In genomic region chr3:195542691-195543641, GRCh38 we compare ENCODE assay signal across 8 cellular contexts. TPM values are rescaled to one million over a fixed set of nuclear protein-coding genes. Genes with fewer than 3 reads are reported as not detected.
DNase-seq lines count a peak whose midpoint lies in the region; ATAC-seq and TF ChIP-seq lines count a peak whose summit lies in the region.

TSS of gene PPP1R2 (minus strand) at chr3:195543325. CDS start at chr3:195543025, 300 bp downstream.

- H3K4me1 ChIP-seq in osteoblast (ENCODE audit: insufficient read depth, low read length), result peaks cover 34% of the 10 kb centered on the region
- H3K4me1 ChIP-seq in testis, result peaks cover 20% of the 10 kb centered on the region

- H3K4me2 ChIP-seq in osteoblast (ENCODE audit: insufficient read depth, low read length), result peak within 1 kb of the TSS; percentile 91

- H3K36me3 ChIP-seq in GM06990 (ENCODE audit: control insufficient read depth, insufficient read depth, low read length) (no peaks in the 10 kb centered on the region), osteoblast (ENCODE audit: insufficient read depth, low read length) (no peaks in the 10 kb centered on the region), testis (ENCODE audit: low read depth, missing control alignments) (no peaks in the 10 kb centered on the region)

- H3K79me2 ChIP-seq in osteoblast (ENCODE audit: insufficient read depth, low read length), result peaks cover 49% of the 10 kb centered on the region

- TF ChIP-seq CTCF in GM06990 (IDR thresholded peaks at IDR 0.05; ENCODE audit: insufficient read depth, low read length, poor library complexity, severe bottlenecking), result no peak
- no peak for TF ChIP-seq CTCF in osteoblast (IDR thresholded peaks at IDR 0.05; ENCODE audit: extremely low read depth, low read depth, low read length)
- no peak for TF ChIP-seq CTCF in testis (IDR thresholded peaks at IDR 0.05)

- WGBS in testis, 2 donors, result 0% methylated on average over 20 to 85 of the region's 105 CpGs

- H3K27me3 ChIP-seq in GM06990 (replicated peaks; ENCODE audit: control insufficient read depth, insufficient read depth, low read length) (no peaks in the 10 kb centered on the region), osteoblast (ENCODE audit: insufficient read depth, low read length) (no peaks in the 10 kb centered on the region), testis (no peaks in the 10 kb centered on the region)

- H3K27ac Mint-ChIP-seq in activated naive CD4-positive, alpha-beta T cell treated with anti-CD3 and anti-CD28 coated beads, Interleukin-2, amount 50 U/mL, for 72 hours, result peak within 1 kb of the TSS; percentile 89 to 98

- H4K20me1 ChIP-seq in osteoblast (ENCODE audit: insufficient read depth, low read length), result peaks cover 40% of the 10 kb centered on the region

- TF ChIP-seq POLR2A in testis (IDR thresholded peaks at IDR 0.05), result peak; percentile 81

- ATAC-seq in HG02571 (IDR thresholded peaks at IDR 0.05; ENCODE audit: unreplicated experiment), result peak; percentile 70
- peak; percentile 78 to 83 for ATAC-seq in activated naive CD4-positive, alpha-beta T cell treated with anti-CD3 and anti-CD28 coated beads, Interleukin-2, amount 50 U/mL, for 72 hours

- H2AFZ ChIP-seq in osteoblast (ENCODE audit: low read length), result peak within 1 kb of the TSS; percentile 91

- H3K9me3 ChIP-seq in osteoblast (ENCODE audit: low read depth, low read length), result no peaks in the 10 kb centered on the region
- no peaks in the 10 kb centered on the region for H3K9me3 ChIP-seq in testis

- H3K9me3 Mint-ChIP-seq in activated naive CD4-positive, alpha-beta T cell treated with anti-CD3 and anti-CD28 coated beads, Interleukin-2, amount 50 U/mL, for 72 hours, result no peaks in the 10 kb centered on the region

- DNase-seq in GM06990 (ENCODE audit: extremely low read depth, insufficient read length) (peak; percentile 92), NCI-H1048 (lab: John Stamatoyannopoulos, UW) (peak; percentile 72), SKM-1 (lab: John Stamatoyannopoulos, UW; ENCODE audit: unreplicated experiment) (peak; percentile 87), glomerular endothelial cell (ENCODE audit: extremely low read depth, low read depth, low spot score) (peak; percentile 44), osteoblast (ENCODE audit: insufficient read length, low spot score, missing footprints) (peak; percentile 96), testis (peak; percentile 96)
- DNase-seq in activated naive CD4-positive, alpha-beta T cell treated with anti-CD3 and anti-CD28 coated beads, Interleukin-2, amount 50 U/mL, for 72 hours (ENCODE audit: low spot score in 2 of 2), result peak; percentile 93 to 95

- intact Hi-C loops in testis (cut with DNase I; ENCODE audit: low total_unique reads), result no loop called here

- H3K4me3 ChIP-seq in GM06990 (replicated peaks; ENCODE audit: low read depth, low read length), result peak within 1 kb of the TSS; percentile 88
- peak within 1 kb of the TSS; percentile 81 for H3K4me3 ChIP-seq in osteoblast (ENCODE audit: insufficient read depth, low read length)
- H3K4me3 ChIP-seq in testis, result peak within 1 kb of the TSS; percentile 79 to 98

- peaks cover 27 to 32% of the 10 kb centered on the region in 2 donors for H3K36me3 Mint-ChIP-seq in activated naive CD4-positive, alpha-beta T cell treated with anti-CD3 and anti-CD28 coated beads, Interleukin-2, amount 50 U/mL, for 72 hours

- H3K27ac ChIP-seq in osteoblast (ENCODE audit: low read depth, low read length) (peak within 1 kb of the TSS; percentile 77), testis (peak within 1 kb of the TSS; percentile 83 to 90)

RNA-seq across cellular contexts. Expression of gene PPP1R2, which starts in this region (rescaled TPM):
- 100 to 1,000 TPM in 1 of 2 donors, 10 to 100 TPM in 1; 88.6 to 129 TPM for total RNA-seq in activated naive CD4-positive, alpha-beta T cell treated with anti-CD3 and anti-CD28 coated beads, Interleukin-2, amount 50 U/mL, for 72 hours
- 24.7 and 38.0 TPM in 2 replicates for total RNA-seq in glomerular endothelial cell
- 89.3 and 203 TPM in 2 replicates for total RNA-seq in osteoblast
- total RNA-seq in testis, result 100 to 1,000 TPM; 109 to 129 TPM
- polyA plus RNA-seq in testis (ENCODE audit: insufficient read depth, low read depth, low replicate concordance), result 132 TPM

Comparison
In these comparisons a context has a peak if more than half of its experiments do, and no peak if none do; other contexts are left out.
1. Peak in every context shown above with its lines: DNase-seq, ATAC-seq, H3K4me3 ChIP-seq and H3K27ac ChIP-seq.
2. DNase-seq: peak in every context shown above with its lines; median percentile 96 in osteoblast; 96 in testis; 94 in activated naive CD4-positive, alpha-beta T cell treated with anti-CD3 and anti-CD28 coated beads, Interleukin-2, amount 50 U/mL, for 72 hours; 92 in GM06990; 87 in SKM-1; 72 in NCI-H1048; 44 in glomerular endothelial cell.